ENCODE assay signal across 1 cellular context in genomic region chr1:173714759-173715537, GRCh38.
A peak's percentile ranks its signal among the peaks of the same experiment; 100 is the strongest.
TF ChIP-seq lines count a peak whose summit lies in the region.

Gene KLHL20 (plus strand): TSS chr1:173714981. CDS start chr1:173716044, 1,063 bp downstream.

TF ChIP-seq in HEK293, 187 proteins besides CTCF, POLR2A, EP300 and RAD21 (continued from another document and continues in another):
- TF ChIP-seq ZEB2 (tag by site-specific recombination; IDR thresholded peaks at IDR 0.05) (peak; percentile 67), ZNF510 (tag by site-specific recombination; IDR thresholded peaks at IDR 0.05; ENCODE audit: insufficient replicate concordance) (peak; percentile 28), SP3 (tag by site-specific recombination; IDR thresholded peaks at IDR 0.05) (peak; percentile 74), ZNF792 (tag by site-specific recombination; IDR thresholded peaks at IDR 0.05) (0 out of 2 replicates have a peak, but pooled peaks have one; percentile 9), KLF7 (tag by site-specific recombination; IDR thresholded peaks at IDR 0.05; ENCODE audit: borderline replicate concordance) (peak; percentile 80; the same call in 1 of the 2 replicates), ZNF843 (tag by site-specific recombination; IDR thresholded peaks at IDR 0.05) (peak; percentile 77; the same call in 1 of the 2 replicates), IKZF3 (tag by site-specific recombination; IDR thresholded peaks at IDR 0.05) (peak; percentile 23), SP7 (tag by site-specific recombination; IDR thresholded peaks at IDR 0.05) (peak; percentile 84), ZNF561 (tag by site-specific recombination; IDR thresholded peaks at IDR 0.05; ENCODE audit: borderline replicate concordance) (0 out of 2 replicates have a peak, but pooled peaks have one; percentile 51), ZNF624 (tag by site-specific recombination; IDR thresholded peaks at IDR 0.05) (no peak), ZNF558 (tag by site-specific recombination; IDR thresholded peaks at IDR 0.05) (peak; percentile 83; the same call in 1 of the 2 replicates), SETDB1 (IDR thresholded peaks at IDR 0.05; ENCODE audit: insufficient read length, low read length) (peak; percentile 63), ZBTB17 (tag by site-specific recombination; IDR thresholded peaks at IDR 0.05) (peak; percentile 97), ZNF394 (tag by site-specific recombination; IDR thresholded peaks at IDR 0.05; ENCODE audit: borderline replicate concordance) (peak; percentile 47; the same call in 1 of the 2 replicates), GLIS2 (tag by site-specific recombination; IDR thresholded peaks at IDR 0.05) (peak; percentile 48), OVOL3 (tag by site-specific recombination; IDR thresholded peaks at IDR 0.05) (peak; percentile 68; the same call in 1 of the 2 replicates), EGR2 (tag by site-specific recombination; IDR thresholded peaks at IDR 0.05; ENCODE audit: low read depth) (peak; percentile 78), REPIN1 (tag by site-specific recombination; IDR thresholded peaks at IDR 0.05; ENCODE audit: low read depth) (peak; percentile 89), ZNF677 (tag by site-specific recombination; IDR thresholded peaks at IDR 0.05) (no peak), KLF10 (tag by site-specific recombination; IDR thresholded peaks at IDR 0.05) (peak; percentile 71), ZNF2 (tag by site-specific recombination; IDR thresholded peaks at IDR 0.05) (peak; percentile 91), ZNF302 (tag by site-specific recombination; IDR thresholded peaks at IDR 0.05; ENCODE audit: low read depth) (no peak), ZFP69B (tag by site-specific recombination; IDR thresholded peaks at IDR 0.05) (peak; percentile 68; the same call in 1 of the 2 replicates), ZNF629 (tag by site-specific recombination; IDR thresholded peaks at IDR 0.05) (peak; percentile 68), ZNF335 (tag by site-specific recombination; conservative IDR thresholded peaks at IDR 0.05) (peak; percentile 94), ZNF274 (IDR thresholded peaks at IDR 0.05; ENCODE audit: low read length) (no peak), ZNF274 (tag by site-specific recombination; IDR thresholded peaks at IDR 0.05; ENCODE audit: borderline replicate concordance) (no peak), OSR2 (tag by site-specific recombination; IDR thresholded peaks at IDR 0.05) (peak; percentile 84), ZNF529 (tag by site-specific recombination; IDR thresholded peaks at IDR 0.05; ENCODE audit: insufficient replicate concordance) (no peak), ZSCAN16 (tag by site-specific recombination; IDR thresholded peaks at IDR 0.05) (peak; percentile 39; the same call in 1 of the 2 replicates), ZNF184 (tag by site-specific recombination; IDR thresholded peaks at IDR 0.05) (peak; percentile 62; the same call in 1 of the 2 replicates), ZNF10 (tag by site-specific recombination; IDR thresholded peaks at IDR 0.05) (peak; percentile 94), ZSCAN5A (tag by site-specific recombination; IDR thresholded peaks at IDR 0.05) (peak; percentile 78), ZNF292 (tag by site-specific recombination; IDR thresholded peaks at IDR 0.05; ENCODE audit: borderline replicate concordance, low read depth) (no peak), HIC1 (tag by site-specific recombination; IDR thresholded peaks at IDR 0.05) (peak; percentile 96), ZNF654 (tag by site-specific recombination; IDR thresholded peaks at IDR 0.05; ENCODE audit: low read depth) (peak; percentile 10; the same call in 1 of the 2 replicates), ZNF140 (tag by site-specific recombination; IDR thresholded peaks at IDR 0.05) (no peak), ZNF202 (tag by site-specific recombination; IDR thresholded peaks at IDR 0.05; ENCODE audit: borderline replicate concordance) (no peak), YY1 (tag by site-specific recombination; IDR thresholded peaks at IDR 0.05) (peak; percentile 74), ZNF600 (tag by site-specific recombination; IDR thresholded peaks at IDR 0.05) (peak; percentile 90), ZNF623 (tag by site-specific recombination; IDR thresholded peaks at IDR 0.05) (0 out of 2 replicates have a peak, but pooled peaks have one; percentile 19), ZNF76 (tag by site-specific recombination; IDR thresholded peaks at IDR 0.05; ENCODE audit: borderline replicate concordance, low read depth) (peak; percentile 78), KLF16 (tag by site-specific recombination; IDR thresholded peaks at IDR 0.05) (peak; percentile 86; the same call in 1 of the 2 replicates), ZNF341 (tag by site-specific recombination; IDR thresholded peaks at IDR 0.05; ENCODE audit: low read depth) (peak; percentile 52; the same call in 1 of the 2 replicates), ZBTB11 (tag by site-specific recombination; conservative IDR thresholded peaks at IDR 0.05; ENCODE audit: low read depth) (peak; percentile 99), ZIC2 (tag by site-specific recombination; IDR thresholded peaks at IDR 0.05) (peak; percentile 29; the same call in 1 of the 2 replicates), ZNF544 (tag by site-specific recombination; IDR thresholded peaks at IDR 0.05) (no peak), ZNF747 (tag by site-specific recombination; IDR thresholded peaks at IDR 0.05) (no peak), ZNF24 (tag by site-specific recombination; IDR thresholded peaks at IDR 0.05) (peak; percentile 63; the same call in 1 of the 2 replicates), ZBTB20 (tag by site-specific recombination; IDR thresholded peaks at IDR 0.05) (peak; percentile 64; the same call in 1 of the 2 replicates), YY2 (tag by site-specific recombination; IDR thresholded peaks at IDR 0.05) (peak; percentile 9), ZNF211 (tag by site-specific recombination; IDR thresholded peaks at IDR 0.05; ENCODE audit: low read depth) (no peak), ZNF133 (tag by site-specific recombination; IDR thresholded peaks at IDR 0.05) (no peak), ZXDB (tag by site-specific recombination; IDR thresholded peaks at IDR 0.05) (peak; percentile 94), ZNF660 (tag by site-specific recombination; IDR thresholded peaks at IDR 0.05) (peak; percentile 99)
- TF ChIP-seq, protein P1, sequence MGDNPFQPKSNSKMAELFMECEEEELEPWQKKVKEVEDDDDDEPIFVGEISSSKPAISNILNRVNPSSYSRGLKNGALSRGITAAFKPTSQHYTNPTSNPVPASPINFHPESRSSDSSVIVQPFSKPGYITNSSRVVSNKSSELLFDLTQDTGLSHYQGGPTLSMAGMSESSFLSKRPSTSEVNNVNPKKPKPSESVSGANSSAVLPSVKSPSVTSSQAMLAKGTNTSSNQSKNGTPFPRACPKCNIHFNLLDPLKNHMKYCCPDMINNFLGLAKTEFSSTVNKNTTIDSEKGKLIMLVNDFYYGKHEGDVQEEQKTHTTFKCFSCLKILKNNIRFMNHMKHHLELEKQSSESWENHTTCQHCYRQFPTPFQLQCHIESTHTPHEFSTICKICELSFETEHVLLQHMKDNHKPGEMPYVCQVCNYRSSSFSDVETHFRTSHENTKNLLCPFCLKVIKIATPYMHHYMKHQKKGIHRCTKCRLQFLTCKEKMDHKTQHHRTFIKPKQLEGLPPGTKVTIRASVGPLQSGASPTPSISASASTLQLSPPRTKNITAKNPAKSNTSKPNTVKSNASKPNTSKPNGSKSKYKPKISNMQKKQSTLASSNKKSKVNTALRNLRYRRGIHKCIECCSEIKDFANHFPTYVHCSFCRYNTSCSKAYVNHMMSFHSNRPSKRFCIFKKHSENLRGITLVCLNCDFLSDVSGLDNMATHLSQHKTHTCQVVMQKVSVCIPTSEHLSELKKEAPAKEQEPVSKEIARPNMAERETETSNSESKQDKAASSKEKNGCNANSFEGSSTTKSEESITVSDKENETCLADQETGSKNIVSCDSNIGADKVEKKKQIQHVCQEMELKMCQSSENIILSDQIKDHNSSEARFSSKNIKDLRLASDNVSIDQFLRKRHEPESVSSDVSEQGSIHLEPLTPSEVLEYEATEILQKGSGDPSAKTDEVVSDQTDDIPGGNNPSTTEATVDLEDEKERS (tag by site-specific recombination; IDR thresholded peaks at IDR 0.05) = 0 out of 2 replicates have a peak, but pooled peaks have one; percentile 13
- TF ChIP-seq, protein P2, sequence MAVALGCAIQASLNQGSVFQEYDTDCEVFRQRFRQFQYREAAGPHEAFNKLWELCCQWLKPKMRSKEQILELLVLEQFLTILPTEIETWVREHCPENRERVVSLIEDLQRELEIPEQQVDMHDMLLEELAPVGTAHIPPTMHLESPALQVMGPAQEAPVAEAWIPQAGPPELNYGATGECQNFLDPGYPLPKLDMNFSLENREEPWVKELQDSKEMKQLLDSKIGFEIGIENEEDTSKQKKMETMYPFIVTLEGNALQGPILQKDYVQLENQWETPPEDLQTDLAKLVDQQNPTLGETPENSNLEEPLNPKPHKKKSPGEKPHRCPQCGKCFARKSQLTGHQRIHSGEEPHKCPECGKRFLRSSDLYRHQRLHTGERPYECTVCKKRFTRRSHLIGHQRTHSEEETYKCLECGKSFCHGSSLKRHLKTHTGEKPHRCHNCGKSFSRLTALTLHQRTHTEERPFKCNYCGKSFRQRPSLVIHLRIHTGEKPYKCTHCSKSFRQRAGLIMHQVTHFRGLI (tag by site-specific recombination; IDR thresholded peaks at IDR 0.05) = peak; percentile 68; the same call in 1 of the 2 replicates
- TF ChIP-seq, protein P3, sequence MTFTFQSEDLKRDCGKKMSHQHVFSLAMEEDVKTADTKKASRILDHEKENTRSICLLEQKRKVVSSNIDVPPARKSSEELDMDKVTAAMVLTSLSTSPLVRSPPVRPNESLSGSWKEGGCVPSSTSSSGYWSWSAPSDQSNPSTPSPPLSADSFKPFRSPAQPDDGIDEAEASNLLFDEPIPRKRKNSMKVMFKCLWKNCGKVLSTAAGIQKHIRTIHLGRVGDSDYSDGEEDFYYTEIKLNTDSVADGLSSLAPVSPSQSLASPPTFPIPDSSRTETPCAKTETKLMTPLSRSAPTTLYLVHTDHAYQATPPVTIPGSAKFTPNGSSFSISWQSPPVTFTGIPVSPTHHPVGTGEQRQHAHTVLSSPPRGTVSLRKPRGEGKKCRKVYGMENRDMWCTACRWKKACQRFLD (tag by site-specific recombination; IDR thresholded peaks at IDR 0.05) = no peak
- TF ChIP-seq, protein P4, sequence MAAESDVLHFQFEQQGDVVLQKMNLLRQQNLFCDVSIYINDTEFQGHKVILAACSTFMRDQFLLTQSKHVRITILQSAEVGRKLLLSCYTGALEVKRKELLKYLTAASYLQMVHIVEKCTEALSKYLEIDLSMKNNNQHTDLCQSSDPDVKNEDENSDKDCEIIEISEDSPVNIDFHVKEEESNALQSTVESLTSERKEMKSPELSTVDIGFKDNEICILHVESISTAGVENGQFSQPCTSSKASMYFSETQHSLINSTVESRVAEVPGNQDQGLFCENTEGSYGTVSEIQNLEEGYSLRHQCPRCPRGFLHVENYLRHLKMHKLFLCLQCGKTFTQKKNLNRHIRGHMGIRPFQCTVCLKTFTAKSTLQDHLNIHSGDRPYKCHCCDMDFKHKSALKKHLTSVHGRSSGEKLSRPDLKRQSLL (tag by site-specific recombination; IDR thresholded peaks at IDR 0.05) = peak; percentile 69
